1 cellular context compared by ENCODE assay signal in genomic region chr7:24882989-24883631, GRCh38.
TF ChIP-seq lines count a peak whose summit lies in the region.

No MANE protein-coding gene starts in this region.

TF ChIP-seq in HEK293, 187 proteins besides CTCF, POLR2A, EP300 and RAD21 (continued from another document):
- TF ChIP-seq ZBTB11 (tag by site-specific recombination; conservative IDR thresholded peaks at IDR 0.05; ENCODE audit: low read depth) (no peak), ZNF544 (tag by site-specific recombination; IDR thresholded peaks at IDR 0.05) (no peak), REPIN1 (tag by site-specific recombination; IDR thresholded peaks at IDR 0.05; ENCODE audit: low read depth) (no peak), ZBTB20 (tag by site-specific recombination; IDR thresholded peaks at IDR 0.05) (peak; percentile 29; the same call in 1 of the 2 replicates), ZNF184 (tag by site-specific recombination; IDR thresholded peaks at IDR 0.05) (no peak), OSR2 (tag by site-specific recombination; IDR thresholded peaks at IDR 0.05) (peak; percentile 72), ZNF121 (tag by site-specific recombination; IDR thresholded peaks at IDR 0.05) (no peak), ZFP37 (tag by site-specific recombination; IDR thresholded peaks at IDR 0.05) (no peak), ZBTB48 (tag by site-specific recombination; IDR thresholded peaks at IDR 0.05) (no peak), ZNF366 (tag by site-specific recombination; conservative IDR thresholded peaks at IDR 0.05) (0 out of 2 replicates have a peak, but pooled peaks have one; percentile 10)
